ENCODE assay signal across 1 cellular context in genomic region chr1:245091818-245092637, GRCh38.
TF ChIP-seq lines count a peak whose summit lies in the region.

No MANE protein-coding gene starts in this region.

TF ChIP-seq in HepG2, 621 proteins besides CTCF, POLR2A, EP300 and RAD21 (continued from another document and continues in another):
- TF ChIP-seq SKIL (CRISPR knock-in tag; IDR thresholded peaks at IDR 0.05; ENCODE audit: borderline replicate concordance) (peak; percentile 68), KMT2A (CRISPR knock-in tag; IDR thresholded peaks at IDR 0.05) (0 out of 2 replicates have a peak, but pooled peaks have one; percentile 41), ZNF598 (CRISPR knock-in tag; IDR thresholded peaks at IDR 0.05; ENCODE audit: borderline replicate concordance) (no peak), ZNF703 (CRISPR knock-in tag; IDR thresholded peaks at IDR 0.05; ENCODE audit: borderline replicate concordance) (no peak), ZBTB25 (CRISPR knock-in tag; IDR thresholded peaks at IDR 0.05) (peak; percentile 32; the same call in 1 of the 2 replicates), SRY (CRISPR knock-in tag; IDR thresholded peaks at IDR 0.05) (0 out of 2 replicates have a peak, but pooled peaks have one; percentile 53), ZNF556 (CRISPR knock-in tag; IDR thresholded peaks at IDR 0.05; ENCODE audit: borderline replicate concordance) (peak; percentile 53; the same call in 1 of the 2 replicates), PLRG1 (conservative IDR thresholded peaks at IDR 0.05) (no peak), ZNF431 (CRISPR knock-in tag; IDR thresholded peaks at IDR 0.05; ENCODE audit: borderline replicate concordance, low read depth) (no peak), ATF6 (CRISPR knock-in tag; conservative IDR thresholded peaks at IDR 0.05) (no peak), TMF1 (CRISPR knock-in tag; IDR thresholded peaks at IDR 0.05; ENCODE audit: low read depth) (no peak), XBP1 (CRISPR knock-in tag; IDR thresholded peaks at IDR 0.05) (no peak), CEBPB (IDR thresholded peaks at IDR 0.05; ENCODE audit: borderline replicate concordance, low read depth, low read length) (no peak), TARDBP (CRISPR knock-in tag; IDR thresholded peaks at IDR 0.05) (peak; percentile 56; the same call in 1 of the 2 replicates), ZNF792 (CRISPR knock-in tag; IDR thresholded peaks at IDR 0.05) (no peak; the same call in 1 of the 2 replicates), ETV5 (CRISPR knock-in tag; IDR thresholded peaks at IDR 0.05; ENCODE audit: borderline replicate concordance) (peak; percentile 93), YEATS2 (CRISPR knock-in tag; IDR thresholded peaks at IDR 0.05; ENCODE audit: borderline replicate concordance) (peak; percentile 47; the same call in 1 of the 2 replicates), NFAT5 (CRISPR knock-in tag; IDR thresholded peaks at IDR 0.05) (no peak), ZNF883 (CRISPR knock-in tag; IDR thresholded peaks at IDR 0.05; ENCODE audit: not compliant biosample characterization) (no peak), DZIP1 (CRISPR knock-in tag; IDR thresholded peaks at IDR 0.05) (peak; percentile 62; the same call in 1 of the 2 replicates), TBP (CRISPR knock-in tag; IDR thresholded peaks at IDR 0.05) (no peak), STAT6 (CRISPR knock-in tag; IDR thresholded peaks at IDR 0.05; ENCODE audit: borderline replicate concordance) (no peak), PAXIP1 (CRISPR knock-in tag; conservative IDR thresholded peaks at IDR 0.05) (peak; percentile 69), ZBTB14 (CRISPR knock-in tag; IDR thresholded peaks at IDR 0.05) (no peak), NCOA2 (CRISPR knock-in tag; IDR thresholded peaks at IDR 0.05) (peak; percentile 50; the same call in 1 of the 2 replicates), ZNF513 (CRISPR knock-in tag; conservative IDR thresholded peaks at IDR 0.05) (no peak), TAF15 (IDR thresholded peaks at IDR 0.05; ENCODE audit: low read depth, low read length, poor library complexity, severe bottlenecking) (no peak), ZNF432 (CRISPR knock-in tag; IDR thresholded peaks at IDR 0.05; ENCODE audit: borderline replicate concordance) (no peak), PAF1 (CRISPR knock-in tag; IDR thresholded peaks at IDR 0.05) (no peak), TEF (CRISPR knock-in tag; IDR thresholded peaks at IDR 0.05) (no peak)
